In the genomic region with DNA sequence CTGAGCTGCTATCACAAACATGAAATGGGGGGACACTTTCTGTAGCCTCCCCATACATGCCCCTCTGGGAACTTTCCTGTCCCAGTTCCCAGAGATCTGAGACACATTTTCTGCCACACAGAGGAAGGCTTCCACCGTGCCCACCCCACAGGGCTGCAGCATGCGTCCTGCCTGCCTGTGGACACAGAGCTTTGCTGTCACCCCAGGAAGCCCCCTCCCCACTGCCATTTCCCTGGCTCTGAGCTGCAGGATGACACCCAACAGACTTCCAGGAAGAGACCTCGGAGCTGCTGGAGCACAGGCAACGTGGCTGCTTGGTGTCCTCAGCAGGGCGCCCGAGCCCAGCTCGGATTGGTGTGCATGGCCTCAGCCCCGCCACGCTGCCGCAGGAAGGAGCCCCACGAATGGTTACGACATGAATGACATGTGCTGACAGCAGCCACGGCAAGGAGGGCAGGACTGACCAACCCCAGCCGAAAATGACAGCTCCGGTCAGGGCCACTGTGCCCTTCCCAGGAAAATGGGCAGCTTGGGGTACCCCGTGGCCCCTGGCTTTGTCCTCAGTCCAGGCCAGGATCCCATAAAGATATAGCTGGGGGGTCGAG, we compare ENCODE assay signal across 12 cellular contexts.
DNase-seq lines count a peak whose midpoint lies in the region; ATAC-seq and TF ChIP-seq lines count a peak whose summit lies in the region.
"Had no signal": no experiment of that assay in that cellular context is flagged by ENCODE, and none has a peak within 500 bp of the region (broad histone marks: within the 10 kb centered on the region; RNA-seq: fewer than 3 reads in every experiment).

No MANE protein-coding gene starts in this region.

- no peak overlapping the region for H4K5ac ChIP-seq in mesendoderm (ENCODE audit: low read length)

- H3K36me3 ChIP-seq in A673 (ENCODE audit: insufficient read depth, low read length, poor library complexity, severe bottlenecking) (peaks cover 19% of the 10 kb centered on the region), Panc1 (ENCODE audit: control insufficient read depth, insufficient read depth, low read length) (no peaks in the 10 kb centered on the region; the same call in 1 of the 2 replicates), heart right ventricle (peaks cover 0 to 86% (median 3%) of the 10 kb centered on the region in 9 donors), psoas muscle (ENCODE audit: insufficient read depth in 1 of 2, low read depth in 1 of 2) (peaks cover 0 to 38% of the 10 kb centered on the region in 2 donors), mesendoderm (ENCODE audit: control insufficient read depth, insufficient read depth, low read length) (peaks cover 2% of the 10 kb centered on the region)

- no peak overlapping the region for H2BK5ac ChIP-seq in mesendoderm (ENCODE audit: low read length)

- H3K79me2 ChIP-seq in mesendoderm (ENCODE audit: control insufficient read depth, insufficient read depth, low read length): peaks cover 13% of the 10 kb centered on the region

- H2BK120ac ChIP-seq in mesendoderm (ENCODE audit: low read depth, low read length): no peak overlapping the region

- CTCF ChIA-PET in A673 (lab: Charles Lee): no interaction called here
- CTCF ChIA-PET in Panc1 (lab: Charles Lee): interaction anchor here (0.7 kb wide), 1 partner anchor 164 kb away, joined by 7 read pairs; no protein-coding TSS in a partner anchor

- no peak overlapping the region for H3K18ac ChIP-seq in mesendoderm (ENCODE audit: low read length)

- POLR2A ChIA-PET in A673 (lab: Charles Lee; ENCODE audit: low non-redundant PET) (no interaction called here), Panc1 (lab: Charles Lee) (interaction anchor here (0.6 to 1.2 kb wide), 2 partner anchors 7 to 19 kb away, joined by 3 to 8 read pairs; no protein-coding TSS in a partner anchor)

- H3K27ac ChIP-seq in A673 (ENCODE audit: low read depth, low read length, poor library complexity, severe bottlenecking) (peak overlapping the region; percentile 42), Panc1 (ENCODE audit: low read length) (peak overlapping the region; percentile 96), heart right ventricle (peak overlapping the region in 9 of 10 donors; percentile 23 to 82 (median 65)), psoas muscle (peak overlapping the region; percentile 21), mesendoderm (ENCODE audit: low read depth, low read length) (no peak overlapping the region)

- no peak overlapping the region for H2AK5ac ChIP-seq in mesendoderm (ENCODE audit: low read length)

- ATAC-seq in Panc1 (no peak), heart right ventricle (no peak), psoas muscle (no peak)

- H3K9me3 ChIP-seq in A673 (ENCODE audit: low read depth, low read length, poor library complexity, severe bottlenecking): no peaks in the 10 kb centered on the region
- H3K9me3 ChIP-seq in Panc1 (ENCODE audit: control insufficient read depth, insufficient read depth, low read depth, low read length): no peaks in the 10 kb centered on the region
- no peaks in the 10 kb centered on the region for H3K9me3 ChIP-seq in heart right ventricle
- no peaks in the 10 kb centered on the region for H3K9me3 ChIP-seq in psoas muscle

- in situ Hi-C loops in Panc1 (cut with HindIII; ENCODE audit: low pct_unique_long_range_greater_than_20kb, low sequenced_read_pairs): no loop called here

- H3K79me1 ChIP-seq in mesendoderm (ENCODE audit: low read length): peaks cover 18% of the 10 kb centered on the region

- H3K4me3 ChIP-seq in A673 (ENCODE audit: low read depth, low read length, poor library complexity, severe bottlenecking) (no peak overlapping the region), Panc1 (ENCODE audit: low read depth in 2 of 2, low read length in 2 of 2) (no peak overlapping the region), heart right ventricle (no peak overlapping the region), psoas muscle (no peak overlapping the region), mesendoderm (ENCODE audit: low read length) (no peak overlapping the region)

- H3K4me2 ChIP-seq in mesendoderm (ENCODE audit: low read length): no peak overlapping the region

- no peak overlapping the region for H4K8ac ChIP-seq in mesendoderm (ENCODE audit: low read depth, low read length)

- H2BK15ac ChIP-seq in mesendoderm (replicated peaks; ENCODE audit: low read depth): no peak overlapping the region

- WGBS in heart right ventricle, 2 donors: 71 to 74% methylated on average over 17 of the region's 17 CpGs
- 83 to 91% (median 87%) methylated on average over 17 of the region's 17 CpGs for WGBS in psoas muscle, 3 donors
- no CpG with 5 or more reads among the region's 17 CpGs for WGBS in mesendoderm (ENCODE audit: extremely low coverage, insufficient coverage, low lambda C conversion rate)

- BruUV-seq in A673 (replicated peaks; lab: Mats Ljungman, UMichigan) (no TSS peak), Panc1 (replicated peaks; lab: Mats Ljungman, UMichigan) (no TSS peak)

- no peaks in the 10 kb centered on the region for H3K27me3 ChIP-seq in A673 (replicated peaks; ENCODE audit: insufficient read depth, low read depth, low read length, poor library complexity)
- no peaks in the 10 kb centered on the region for H3K27me3 ChIP-seq in Panc1 (ENCODE audit: control insufficient read depth, insufficient read depth, low read length)
- no peaks in the 10 kb centered on the region for H3K27me3 ChIP-seq in heart right ventricle
- no peaks in the 10 kb centered on the region for H3K27me3 ChIP-seq in psoas muscle (ENCODE audit: insufficient read depth in 3 of 3, low read length in 2 of 3)
- H3K27me3 ChIP-seq in mesendoderm (ENCODE audit: insufficient read depth, low read length, poor library complexity): no peaks in the 10 kb centered on the region

- intact Hi-C loops in A673 (cut with micrococcal nuclease; ENCODE audit: unreplicated experiment) (no loop called here), Panc1 (cut with micrococcal nuclease; ENCODE audit: unreplicated experiment) (no loop called here), heart right ventricle (cut with DNase I) (loop anchor here in 2 of 10 donors (10.0 kb wide), 2 partner anchors 72 to 82 kb away; a partner anchor contains a TSS), psoas muscle (cut with DNase I) (no loop called here)

- no peak overlapping the region for H3K4ac ChIP-seq in mesendoderm (ENCODE audit: low read depth, low read length)

- no peak for TF ChIP-seq CTCF in A673 (conservative IDR thresholded peaks at IDR 0.05; ENCODE audit: low read depth, low read length)
- TF ChIP-seq CTCF in Panc1 (IDR thresholded peaks at IDR 0.05): no peak
- TF ChIP-seq CTCF in heart right ventricle (IDR thresholded peaks at IDR 0.05): no peak
- TF ChIP-seq CTCF in psoas muscle (IDR thresholded peaks at IDR 0.05): no peak

- H3K56ac ChIP-seq in mesendoderm (ENCODE audit: low read length): no peak overlapping the region

- H3K4me1 ChIP-seq in A673 (ENCODE audit: insufficient read depth, low read length, poor library complexity, severe bottlenecking) (no peaks in the 10 kb centered on the region), Panc1 (ENCODE audit: control insufficient read depth, insufficient read depth, low read length) (peaks cover 65% of the 10 kb centered on the region), heart right ventricle (peaks cover 50 to 99% (median 79%) of the 10 kb centered on the region in 9 donors), psoas muscle (peaks cover 44% of the 10 kb centered on the region), mesendoderm (ENCODE audit: control insufficient read depth, low read depth, low read length) (no peaks in the 10 kb centered on the region)

- no peak overlapping the region for H3K9ac ChIP-seq in mesendoderm (ENCODE audit: low read length)

- DNase-seq in A673 (ENCODE audit: low spot score): no peak
- DNase-seq in Panc1 (ENCODE audit: low read depth, low spot score): no peak
- DNase-seq in heart right ventricle: no peak
- DNase-seq in psoas muscle: no peak
- no peak for DNase-seq in mesendoderm
- DNase-seq in T1000 (lab: John Stamatoyannopoulos, UW): no peak
- DNase-seq in AG08396 (ENCODE audit: low spot score): no peak
- DNase-seq in cortex of kidney (lab: John Stamatoyannopoulos, UW): no peak
- DNase-seq: activated CD4-positive, alpha-beta T cell treated with anti-CD3 and anti-CD28 coated beads for 4 hours; activated T-cell treated with anti-CD3 and anti-CD28 coated beads, Interleukin-2, amount 50 U/mL, for 24 hours; stimulated activated CD4-positive, alpha-beta T cell treated with anti-CD3 and anti-CD28 coated beads, Interleukin-4, amount 100 ng/mL, for 1 hour; T-helper 2 cell had no signal

- no peak overlapping the region for H3K23ac ChIP-seq in mesendoderm (ENCODE audit: low read length)
